In the genomic region with DNA sequence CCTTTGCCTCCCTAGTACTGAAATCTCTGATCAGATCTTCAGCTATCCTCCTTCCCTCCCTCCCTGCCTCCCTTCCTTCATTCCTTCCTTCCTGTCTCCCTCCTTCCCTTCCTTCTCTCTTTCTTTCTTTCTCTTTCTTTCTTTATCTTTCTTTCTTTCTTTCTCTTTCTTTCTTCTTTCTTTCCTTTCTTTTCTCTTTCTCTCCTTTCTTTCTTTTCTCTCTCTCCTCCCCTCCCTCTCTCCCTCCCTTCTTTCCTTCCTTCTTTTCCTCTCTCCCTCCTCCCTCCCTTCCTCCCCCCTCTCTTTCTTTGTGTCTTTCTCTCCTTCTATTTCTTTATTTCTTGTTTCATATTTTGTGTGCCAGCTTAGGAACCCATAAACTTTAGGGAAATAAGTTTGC, we compare ENCODE assay signal across 15 cellular contexts. TPM values are rescaled to one million over a fixed set of nuclear protein-coding genes. Genes with fewer than 3 reads are reported as not detected.
DNase-seq lines count a peak whose midpoint lies in the region; ATAC-seq and TF ChIP-seq lines count a peak whose summit lies in the region.
"Had no signal": no experiment of that assay in that cellular context is flagged by ENCODE, and none has a peak within 500 bp of the region (broad histone marks: within the 10 kb centered on the region; RNA-seq: fewer than 3 reads in every experiment).

No MANE protein-coding gene starts in this region.

- no peak for TF ChIP-seq CTCF in HEK293 (tag by site-specific recombination; IDR thresholded peaks at IDR 0.05)
- TF ChIP-seq CTCF in chondrocyte (IDR thresholded peaks at IDR 0.05): no peak

- ATAC-seq in stimulated activated naive B cell treated with anti-CD40 and anti-IgM and Interleukin-4, amounts not matched to agents 10 μg/mL and 1 μg/mL and 100 μg/mL, for 72 hours (replicated peaks): no peak
- ATAC-seq in HG03175 (IDR thresholded peaks at IDR 0.05; ENCODE audit: unreplicated experiment): no peak
- ATAC-seq in activated T-cell treated with anti-CD3 and anti-CD28 coated beads, Interleukin-2, amount 50 U/mL, for 4 hours: no peak
- ATAC-seq: GM23338 had no signal

- H3K9me3 ChIP-seq in HEK293 (ENCODE audit: control insufficient read depth, insufficient read depth, low read depth, low read length): no peaks in the 10 kb centered on the region
- H3K9me3 ChIP-seq: Caco-2 had no signal

- no peak overlapping the region for H3K27ac ChIP-seq in ACC112 (ENCODE audit: low read depth, low read length)
- no peak overlapping the region for H3K27ac ChIP-seq in HEK293 (ENCODE audit: extremely low read depth, low read depth, low read length)
- H3K27ac ChIP-seq: C4-2B had no signal

- no peaks in the 10 kb centered on the region for H3K36me3 Mint-ChIP-seq in chondrocyte (ENCODE audit: low read depth)
- H3K36me3 Mint-ChIP-seq in stimulated activated naive B cell treated with anti-CD40 and anti-IgM and Interleukin-4, amounts not matched to agents 10 μg/mL and 1 μg/mL and 100 μg/mL, for 72 hours: no peaks in the 10 kb centered on the region
- no peaks in the 10 kb centered on the region for H3K36me3 Mint-ChIP-seq in activated T-cell treated with anti-CD3 and anti-CD28 coated beads, Interleukin-2, amount 50 U/mL, for 4 hours (ENCODE audit: insufficient read depth)

- H3K4me3 ChIP-seq in ACC112 (ENCODE audit: low read depth, low read length) (no peak overlapping the region), HEK293 (ENCODE audit: low read depth, low read length) (no peak overlapping the region)
- H3K4me3 ChIP-seq: GM23338 had no signal

- H3K4me1 Mint-ChIP-seq in chondrocyte (ENCODE audit: low read depth): peaks cover 20% of the 10 kb centered on the region
- H3K4me1 Mint-ChIP-seq in stimulated activated naive B cell treated with anti-CD40 and anti-IgM and Interleukin-4, amounts not matched to agents 10 μg/mL and 1 μg/mL and 100 μg/mL, for 72 hours: peaks cover 0 to 2% of the 10 kb centered on the region in 2 donors
- peaks cover 2% of the 10 kb centered on the region for H3K4me1 Mint-ChIP-seq in activated T-cell treated with anti-CD3 and anti-CD28 coated beads, Interleukin-2, amount 50 U/mL, for 4 hours (ENCODE audit: low read depth)
- H3K4me1 Mint-ChIP-seq: GM23338 had no signal

- H3K9me3 Mint-ChIP-seq in chondrocyte (ENCODE audit: low read depth): no peaks in the 10 kb centered on the region
- no peaks in the 10 kb centered on the region for H3K9me3 Mint-ChIP-seq in stimulated activated naive B cell treated with anti-CD40 and anti-IgM and Interleukin-4, amounts not matched to agents 10 μg/mL and 1 μg/mL and 100 μg/mL, for 72 hours
- no peaks in the 10 kb centered on the region for H3K9me3 Mint-ChIP-seq in activated T-cell treated with anti-CD3 and anti-CD28 coated beads, Interleukin-2, amount 50 U/mL, for 4 hours
- H3K9me3 Mint-ChIP-seq: CD4-positive, alpha-beta T cell; HFFc6 had no signal

- H3K27me3 ChIP-seq in ACC112 (ENCODE audit: insufficient read depth, low read length): no peaks in the 10 kb centered on the region

- POLR2A ChIA-PET in HEK293 (lab: Yijun Ruan, JAX): no interaction called here

- H2AFZ ChIP-seq in ACC112 (ENCODE audit: low read length, unreplicated experiment): peak overlapping the region; percentile 45
- H2AFZ ChIP-seq: GM23338 had no signal

- H3K4me1 ChIP-seq in ACC112 (ENCODE audit: control insufficient read depth, insufficient read depth, low read length, unreplicated experiment) (peaks cover 8% of the 10 kb centered on the region), HEK293 (ENCODE audit: control insufficient read depth, insufficient read depth, low read length) (no peaks in the 10 kb centered on the region)

- H3K27me3 Mint-ChIP-seq in chondrocyte (ENCODE audit: low read depth): no peaks in the 10 kb centered on the region
- peaks cover 0 to 6% of the 10 kb centered on the region in 2 donors for H3K27me3 Mint-ChIP-seq in stimulated activated naive B cell treated with anti-CD40 and anti-IgM and Interleukin-4, amounts not matched to agents 10 μg/mL and 1 μg/mL and 100 μg/mL, for 72 hours
- H3K27me3 Mint-ChIP-seq in activated T-cell treated with anti-CD3 and anti-CD28 coated beads, Interleukin-2, amount 50 U/mL, for 4 hours (ENCODE audit: low read depth): no peaks in the 10 kb centered on the region
- H3K27me3 Mint-ChIP-seq: CD4-positive, alpha-beta T cell had no signal

- CTCF ChIA-PET in HEK293 (lab: Yijun Ruan, JAX): interaction anchor here (1.0 kb wide), 1 partner anchor 10 kb away, joined by 5 read pairs; no protein-coding TSS in a partner anchor

- H3K4me3 Mint-ChIP-seq in chondrocyte (ENCODE audit: unreplicated experiment): no peak overlapping the region
- no peak overlapping the region for H3K4me3 Mint-ChIP-seq in stimulated activated naive B cell treated with anti-CD40 and anti-IgM and Interleukin-4, amounts not matched to agents 10 μg/mL and 1 μg/mL and 100 μg/mL, for 72 hours
- H3K4me3 Mint-ChIP-seq in activated T-cell treated with anti-CD3 and anti-CD28 coated beads, Interleukin-2, amount 50 U/mL, for 4 hours: no peak overlapping the region
- H3K4me3 Mint-ChIP-seq: CD4-positive, alpha-beta T cell; GM23338; HFFc6 had no signal

- H3K27ac Mint-ChIP-seq in chondrocyte (ENCODE audit: unreplicated experiment): peak overlapping the region; percentile 32
- H3K27ac Mint-ChIP-seq in stimulated activated naive B cell treated with anti-CD40 and anti-IgM and Interleukin-4, amounts not matched to agents 10 μg/mL and 1 μg/mL and 100 μg/mL, for 72 hours: peak overlapping the region; percentile 56
- H3K27ac Mint-ChIP-seq: CD4-positive, alpha-beta T cell; GM23338; HFFc6 had no signal

- no peaks in the 10 kb centered on the region for H3K79me2 ChIP-seq in ACC112 (ENCODE audit: control insufficient read depth, insufficient read depth, low read length, unreplicated experiment)

- H3K36me3 ChIP-seq in ACC112 (ENCODE audit: insufficient read depth, low read length) (no peaks in the 10 kb centered on the region), HEK293 (ENCODE audit: control insufficient read depth in 2 of 2, insufficient read depth in 1 of 2, low read length in 2 of 2) (no peaks in the 10 kb centered on the region)

- DNase-seq in chondrocyte (ENCODE audit: low spot score): no peak
- DNase-seq in stimulated activated naive B cell treated with anti-CD40 and anti-IgM and Interleukin-4, amounts not matched to agents 10 μg/mL and 1 μg/mL and 100 μg/mL, for 72 hours: no peak
- DNase-seq in activated T-cell treated with anti-CD3 and anti-CD28 coated beads, Interleukin-2, amount 50 U/mL, for 4 hours: no peak
- DNase-seq: ACHN; Caco-2; CD4-positive, alpha-beta T cell; HCEC 1CT; HFFc6; KBM-7 had no signal

TF ChIP-seq in HEK293, 187 proteins besides CTCF, POLR2A, EP300 and RAD21:
- TF ChIP-seq GFI1B (tag by site-specific recombination; IDR thresholded peaks at IDR 0.05): no peak
- 0 out of 2 replicates have a peak, but pooled peaks have one; percentile 19 for TF ChIP-seq ZNF239 (tag by site-specific recombination; IDR thresholded peaks at IDR 0.05)
- TF ChIP-seq ZNF658 (tag by site-specific recombination; IDR thresholded peaks at IDR 0.05): no peak
- peak; percentile 79 for TF ChIP-seq ZNF366 (tag by site-specific recombination; conservative IDR thresholded peaks at IDR 0.05)
- TF ChIP-seq ZNF350 (tag by site-specific recombination; IDR thresholded peaks at IDR 0.05): no peak
- TF ChIP-seq, protein P1, sequence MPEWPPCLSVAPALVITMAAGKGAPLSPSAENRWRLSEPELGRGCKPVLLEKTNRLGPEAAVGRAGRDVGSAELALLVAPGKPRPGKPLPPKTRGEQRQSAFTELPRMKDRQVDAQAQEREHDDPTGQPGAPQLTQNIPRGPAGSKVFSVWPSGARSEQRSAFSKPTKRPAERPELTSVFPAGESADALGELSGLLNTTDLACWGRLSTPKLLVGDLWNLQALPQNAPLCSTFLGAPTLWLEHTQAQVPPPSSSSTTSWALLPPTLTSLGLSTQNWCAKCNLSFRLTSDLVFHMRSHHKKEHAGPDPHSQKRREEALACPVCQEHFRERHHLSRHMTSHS (tag by site-specific recombination; IDR thresholded peaks at IDR 0.05): no peak
- no peak for TF ChIP-seq MYNN (tag by site-specific recombination; IDR thresholded peaks at IDR 0.05; ENCODE audit: borderline replicate concordance)
- TF ChIP-seq PRDM1 (tag by site-specific recombination; IDR thresholded peaks at IDR 0.05): peak; percentile 76
- TF ChIP-seq IKZF3 (tag by site-specific recombination; IDR thresholded peaks at IDR 0.05): no peak
- no peak for TF ChIP-seq ZNF544 (tag by site-specific recombination; IDR thresholded peaks at IDR 0.05)
- TF ChIP-seq ZNF623 (tag by site-specific recombination; IDR thresholded peaks at IDR 0.05): no peak
- no peak for TF ChIP-seq ZNF561 (tag by site-specific recombination; IDR thresholded peaks at IDR 0.05; ENCODE audit: borderline replicate concordance)
- no peak for TF ChIP-seq ZNF24 (tag by site-specific recombination; IDR thresholded peaks at IDR 0.05)
- TF ChIP-seq ZNF792 (tag by site-specific recombination; IDR thresholded peaks at IDR 0.05): no peak
- no peak for TF ChIP-seq ZBTB48 (tag by site-specific recombination; IDR thresholded peaks at IDR 0.05)
- TF ChIP-seq, protein P2, sequence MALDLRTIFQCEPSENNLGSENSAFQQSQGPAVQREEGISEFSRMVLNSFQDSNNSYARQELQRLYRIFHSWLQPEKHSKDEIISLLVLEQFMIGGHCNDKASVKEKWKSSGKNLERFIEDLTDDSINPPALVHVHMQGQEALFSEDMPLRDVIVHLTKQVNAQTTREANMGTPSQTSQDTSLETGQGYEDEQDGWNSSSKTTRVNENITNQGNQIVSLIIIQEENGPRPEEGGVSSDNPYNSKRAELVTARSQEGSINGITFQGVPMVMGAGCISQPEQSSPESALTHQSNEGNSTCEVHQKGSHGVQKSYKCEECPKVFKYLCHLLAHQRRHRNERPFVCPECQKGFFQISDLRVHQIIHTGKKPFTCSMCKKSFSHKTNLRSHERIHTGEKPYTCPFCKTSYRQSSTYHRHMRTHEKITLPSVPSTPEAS (tag by site-specific recombination; IDR thresholded peaks at IDR 0.05): no peak

RNA-seq across cellular contexts. Expression of a gene that starts 23.9 kb away (rescaled TPM):
- total RNA-seq in chondrocyte: not detected in 3 replicates
- under 1 TPM in 2 of 3 donors, not detected in 1; 0.21 to 0.22 TPM for total RNA-seq in activated T-cell treated with anti-CD3 and anti-CD28 coated beads, Interleukin-2, amount 50 U/mL, for 4 hours
- total RNA-seq: A172, GM23338, HFFc6 had no signal
